21 cellular contexts compared by ENCODE assay signal in the genomic region with DNA sequence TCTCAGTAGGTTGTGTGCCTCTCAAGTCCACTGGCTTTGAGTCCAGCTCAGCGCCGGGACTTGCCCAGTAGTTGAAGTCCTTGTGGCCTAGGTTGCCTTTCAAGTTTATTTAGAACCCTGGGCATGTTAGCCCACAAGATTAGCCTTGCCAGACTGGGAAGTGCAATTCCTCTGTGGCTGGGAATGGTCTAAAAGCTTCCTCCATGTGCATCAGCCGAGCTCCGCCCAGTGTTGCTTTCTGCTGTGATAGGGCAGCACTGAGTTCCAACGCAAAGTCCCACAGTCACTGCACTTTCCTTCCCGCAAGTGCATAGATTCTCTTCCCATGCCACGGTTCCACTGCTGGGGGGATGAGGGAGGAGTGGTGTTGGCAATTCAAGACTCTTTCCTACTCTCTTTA.
DNase-seq lines count a peak whose midpoint lies in the region; ATAC-seq, FAIRE-seq and TF ChIP-seq lines count a peak whose summit lies in the region.
"Had no signal": no experiment of that assay in that cellular context is flagged by ENCODE, and none has a peak within 500 bp of the region (broad histone marks: within the 10 kb centered on the region; RNA-seq: fewer than 3 reads in every experiment).

No MANE protein-coding gene starts in this region.

- no peak overlapping the region for H4K91ac ChIP-seq in H1 (replicated peaks; ENCODE audit: insufficient read length, low read length)
- no peak overlapping the region for H4K91ac ChIP-seq in neuronal stem cell (ENCODE audit: low read depth, low read length, poor library complexity)

- no peak overlapping the region for H3K14ac ChIP-seq in H1 (ENCODE audit: insufficient read length)
- no peak overlapping the region for H3K14ac ChIP-seq in neuronal stem cell (ENCODE audit: low read length)

- no peaks in the 10 kb centered on the region for H3F3A ChIP-seq in GM23338 (replicated peaks; ENCODE audit: low read depth)

- no peak overlapping the region for H2BK20ac ChIP-seq in H1 (ENCODE audit: low read length)

- H3K27ac Mint-ChIP-seq in GM23338 = no peak overlapping the region; the same call in 1 of the 2 replicates
- H3K27ac Mint-ChIP-seq: CD4-positive, alpha-beta T cell had no signal

- H3K9ac ChIP-seq in H1 (replicated peaks in 1 of 4; ENCODE audit: extremely low read depth in 1 of 4, low read depth in 3 of 4, low read length in 3 of 4) (no peak overlapping the region), neuronal stem cell (ENCODE audit: low read depth, low read length, poor library complexity) (no peak overlapping the region)

- H3K36me3 ChIP-seq in GM23338 (ENCODE audit: insufficient read depth) = no peaks in the 10 kb centered on the region
- H3K36me3 ChIP-seq in H1 (ENCODE audit: control insufficient read depth in 2 of 4, insufficient read depth in 4 of 4, low read length in 3 of 4) = no peaks in the 10 kb centered on the region
- H3K36me3 ChIP-seq in neuronal stem cell (replicated peaks in 1 of 2; ENCODE audit: control insufficient read depth in 2 of 2, insufficient read depth in 2 of 2, low read length in 2 of 2) = no peaks in the 10 kb centered on the region
- H3K36me3 ChIP-seq in left lung = no peaks in the 10 kb centered on the region

- H3K4ac ChIP-seq in H1 (replicated peaks; ENCODE audit: insufficient read length, low read depth, low read length) = no peak overlapping the region
- no peak overlapping the region for H3K4ac ChIP-seq in neuronal stem cell (ENCODE audit: low read length)

- intact Hi-C loops in left lung (cut with DNase I) = no loop called here

- WGBS in H1 (ENCODE audit: extremely low coverage in 1 of 2, insufficient coverage in 1 of 2, insufficient read length in 1 of 2, insufficient replicate concordance in 2 of 2, low coverage in 1 of 2, low lambda C conversion rate in 2 of 2, missing lambda C conversion rate in 1 of 2), 2 experiments = 89% methylated on average over 7 of the region's 7 CpGs; no CpG with 5 or more reads in 1 of the 2 experiments
- no CpG with 5 or more reads among the region's 7 CpGs for WGBS in neuronal stem cell (ENCODE audit: extremely low coverage in 2 of 2, insufficient read length in 2 of 2, insufficient replicate concordance in 1 of 2), 2 donors

- H3K9me3 Mint-ChIP-seq in GM23338 = no peaks in the 10 kb centered on the region
- H3K9me3 Mint-ChIP-seq: CD4-positive, alpha-beta T cell had no signal

- H3K4me1 Mint-ChIP-seq in GM23338 = no peaks in the 10 kb centered on the region
- H3K4me1 Mint-ChIP-seq: IgD-negative memory B cell had no signal

- no peaks in the 10 kb centered on the region; the same call in 2 of the 3 replicates for H3K36me3 Mint-ChIP-seq in GM23338 (ENCODE audit: low read depth)
- H3K36me3 Mint-ChIP-seq: IgD-negative memory B cell had no signal

- H3K27ac ChIP-seq in GM23338 (ENCODE audit: low read depth) (no peak overlapping the region), H1 (ENCODE audit: low read depth, low read length) (no peak overlapping the region), neuronal stem cell (replicated peaks; ENCODE audit: low read length) (no peak overlapping the region), left lung (no peak overlapping the region)
- H3K27ac ChIP-seq: 22Rv1, A549, C4-2B, HL-60 had no signal

- H3K18ac ChIP-seq in H1 (ENCODE audit: extremely low read depth, low read length) = no peak overlapping the region
- peak overlapping the region; percentile 33 for H3K18ac ChIP-seq in neuronal stem cell (ENCODE audit: low read length)

- no peak overlapping the region for H3K4me3 Mint-ChIP-seq in GM23338
- H3K4me3 Mint-ChIP-seq: CD4-positive, alpha-beta T cell; IgD-negative memory B cell had no signal

- peaks cover 5% of the 10 kb centered on the region for H3K9me2 ChIP-seq in GM23338 (ENCODE audit: insufficient read depth)

- H3K79me1 ChIP-seq in H1 (ENCODE audit: low read depth, low read length) = no peaks in the 10 kb centered on the region
- no peaks in the 10 kb centered on the region for H3K79me1 ChIP-seq in neuronal stem cell (ENCODE audit: low read depth, low read length)

- no peak for TF ChIP-seq EP300 in H1 (IDR thresholded peaks at IDR 0.05; ENCODE audit: borderline replicate concordance in 1 of 2, low read depth in 2 of 2, low read length in 2 of 2)

- no peaks in the 10 kb centered on the region for H3K79me2 ChIP-seq in GM23338 (replicated peaks; ENCODE audit: insufficient read depth)
- no peaks in the 10 kb centered on the region for H3K79me2 ChIP-seq in H1 (ENCODE audit: control insufficient read depth in 1 of 2, insufficient read depth in 2 of 2, low read length in 2 of 2)

- H2BK5ac ChIP-seq in H1 (ENCODE audit: low read depth, low read length) = no peak overlapping the region
- H2BK5ac ChIP-seq in neuronal stem cell (ENCODE audit: low read length) = no peak overlapping the region

- no peak overlapping the region; the same call in 1 of the 2 replicates for H2BK15ac ChIP-seq in H1 (ENCODE audit: low read length)
- H2BK15ac ChIP-seq in neuronal stem cell (ENCODE audit: low read length) = no peak overlapping the region

- H2BK120ac ChIP-seq in H1 (replicated peaks; ENCODE audit: low read depth, low read length) (no peak overlapping the region), neuronal stem cell (ENCODE audit: low read depth, low read length) (no peak overlapping the region)

- TF ChIP-seq RAD21 in H1 (IDR thresholded peaks at IDR 0.05 in 1 of 2, conservative IDR thresholded peaks at IDR 0.05 in 1 of 2; ENCODE audit: low read depth in 2 of 2, low read length in 2 of 2) = no peak

- CTCF ChIA-PET in H1 (lab: Charles Lee; ENCODE audit: partially characterized antibody) = no interaction called here

- no peak overlapping the region for H2AK5ac ChIP-seq in H1 (ENCODE audit: low read depth, low read length)
- peak overlapping the region; percentile 24 for H2AK5ac ChIP-seq in neuronal stem cell (ENCODE audit: low read depth, low read length)

- peaks cover 2% of the 10 kb centered on the region for H3K27me3 Mint-ChIP-seq in GM23338 (ENCODE audit: insufficient read depth, low read depth, poor library complexity)
- H3K27me3 Mint-ChIP-seq: CD4-positive, alpha-beta T cell had no signal

- DNase-seq in DMS53 (lab: John Stamatoyannopoulos, UW) (peak; percentile 24), DMS53 treated with DMSO at 0.1 percent for 48 hours (lab: John Stamatoyannopoulos, UW; ENCODE audit: unreplicated experiment) (no peak), GM23338 (ENCODE audit: low spot score) (no peak), H1 (ENCODE audit: low read depth in 1 of 2, low spot score in 2 of 2) (no peak), neuronal stem cell (ENCODE audit: low spot score) (no peak), islet precursor cell (no peak), left lung (no peak)
- no peak for DNase-seq in stimulated activated CD4-positive, alpha-beta T cell treated with anti-CD3 and anti-CD28 coated beads, Interleukin-15, amount 100 ng/mL, for 24 hours
- DNase-seq: AML-193; Caco-2; CD4-positive, alpha-beta T cell; DMS79 treated with DMSO at 0.1 percent for 48 hours; GF-D8; HCEC 1CT had no signal

- FAIRE-seq in H1 (lab: Jason Lieb, UNC) = no peak
- FAIRE-seq: A549, D721Med, HTR-8/SVneo had no signal

- H3K27me3 ChIP-seq in GM23338 (ENCODE audit: insufficient read depth) = no peaks in the 10 kb centered on the region
- no peaks in the 10 kb centered on the region for H3K27me3 ChIP-seq in H1 (replicated peaks in 1 of 4; ENCODE audit: control insufficient read depth in 3 of 4, extremely low read depth in 1 of 4, insufficient read depth in 3 of 4, low read length in 3 of 4)
- no peaks in the 10 kb centered on the region for H3K27me3 ChIP-seq in neuronal stem cell (ENCODE audit: control insufficient read depth in 3 of 3, insufficient read depth in 3 of 3, low read depth in 1 of 3, low read length in 3 of 3)
- no peaks in the 10 kb centered on the region for H3K27me3 ChIP-seq in left lung

- H4K8ac ChIP-seq in H1 (ENCODE audit: extremely low read depth, insufficient read depth, low read length) (no peak overlapping the region), neuronal stem cell (ENCODE audit: low read depth, low read length) (no peak overlapping the region)

- POLR2A ChIA-PET in H1 (lab: Charles Lee; ENCODE audit: partially characterized antibody) = no interaction called here

- no peak overlapping the region for H4K5ac ChIP-seq in H1 (ENCODE audit: insufficient read length, low read depth, low read length)

- H3K4me1 ChIP-seq in GM23338 (ENCODE audit: insufficient read depth) (no peaks in the 10 kb centered on the region), H1 (replicated peaks in 1 of 4; ENCODE audit: control insufficient read depth in 3 of 4, insufficient read depth in 4 of 4, low read length in 3 of 4) (no peaks in the 10 kb centered on the region), neuronal stem cell (ENCODE audit: control insufficient read depth in 2 of 2, insufficient read depth in 1 of 2, low read depth in 1 of 2, low read length in 2 of 2) (peaks cover 0 to under 1% of the 10 kb centered on the region in 2 donors), left lung (no peaks in the 10 kb centered on the region)
- H3K4me1 ChIP-seq: A549, Caco-2 had no signal

- H3K4me2 ChIP-seq in GM23338 (no peak overlapping the region), H1 (ENCODE audit: insufficient read depth in 1 of 2, low read depth in 2 of 2, low read length in 2 of 2) (no peak overlapping the region), neuronal stem cell (ENCODE audit: insufficient read depth, low read length, poor library complexity, severe bottlenecking) (no peak overlapping the region)
- H3K4me2 ChIP-seq: A549 had no signal

- H2AFZ ChIP-seq in GM23338 = peak overlapping the region; percentile 69; the same call in 1 of the 2 replicates
- H2AFZ ChIP-seq in H1 (ENCODE audit: low read length) = peak overlapping the region; percentile 26
- H2AFZ ChIP-seq in neuronal stem cell (ENCODE audit: low read length) = no peak overlapping the region

- TF ChIP-seq CTCF in GM23338 (conservative IDR thresholded peaks at IDR 0.05; ENCODE audit: low read depth in 2 of 2) (no peak), H1 (IDR thresholded peaks at IDR 0.05; ENCODE audit: control extremely low read depth in 1 of 3, insufficient read depth in 1 of 3, low read depth in 1 of 3, low read length in 3 of 3) (no peak), left lung (IDR thresholded peaks at IDR 0.05) (no peak)

- no peak overlapping the region for H3K56ac ChIP-seq in H1 (replicated peaks; ENCODE audit: insufficient read length, low read depth, low read length)

- H3K23ac ChIP-seq in H1 (ENCODE audit: insufficient read length) = no peak overlapping the region
- H3K23ac ChIP-seq in neuronal stem cell (ENCODE audit: low read depth, low read length, poor library complexity) = no peak overlapping the region

- H3K4me3 ChIP-seq in GM23338 = no peak overlapping the region
- H3K4me3 ChIP-seq in H1 (ENCODE audit: extremely low read depth in 1 of 4, insufficient read depth in 2 of 4, low read depth in 3 of 4, low read length in 4 of 4) = no peak overlapping the region
- H3K4me3 ChIP-seq in neuronal stem cell (ENCODE audit: low read length in 2 of 2) = no peak overlapping the region
- no peak overlapping the region for H3K4me3 ChIP-seq in left lung
- H3K4me3 ChIP-seq: A549 had no signal

- TF ChIP-seq POLR2A in H1 (IDR thresholded peaks at IDR 0.05; ENCODE audit: control extremely low read depth in 1 of 2, low read depth in 2 of 2, low read length in 2 of 2) = no peak

- ATAC-seq in GM23338 (no peak), left lung (no peak)
- ATAC-seq: A549 had no signal

- H3K9me3 ChIP-seq in H1 (ENCODE audit: insufficient read depth in 2 of 2, low read depth in 1 of 2, low read length in 1 of 2) (no peaks in the 10 kb centered on the region), neuronal stem cell (replicated peaks in 1 of 2; ENCODE audit: control insufficient read depth in 2 of 2, insufficient read depth in 1 of 2, low read depth in 1 of 2, low read length in 2 of 2) (no peaks in the 10 kb centered on the region), left lung (no peaks in the 10 kb centered on the region)
- H3K9me3 ChIP-seq: A549, Caco-2 had no signal

- no peaks in the 10 kb centered on the region for H3K23me2 ChIP-seq in H1 (ENCODE audit: low read depth, low read length)

- no peaks in the 10 kb centered on the region for H4K20me1 ChIP-seq in GM23338 (replicated peaks; ENCODE audit: insufficient read depth)
- H4K20me1 ChIP-seq in H1 (replicated peaks in 1 of 2; ENCODE audit: control insufficient read depth in 1 of 2, insufficient read depth in 2 of 2, low read length in 2 of 2) = no peaks in the 10 kb centered on the region

- H2BK12ac ChIP-seq in H1 (ENCODE audit: low read depth, low read length) (no peak overlapping the region), neuronal stem cell (ENCODE audit: low read length) (no peak overlapping the region)
